Comparison of ENCODE assay signal across 8 cellular contexts in the genomic region with DNA sequence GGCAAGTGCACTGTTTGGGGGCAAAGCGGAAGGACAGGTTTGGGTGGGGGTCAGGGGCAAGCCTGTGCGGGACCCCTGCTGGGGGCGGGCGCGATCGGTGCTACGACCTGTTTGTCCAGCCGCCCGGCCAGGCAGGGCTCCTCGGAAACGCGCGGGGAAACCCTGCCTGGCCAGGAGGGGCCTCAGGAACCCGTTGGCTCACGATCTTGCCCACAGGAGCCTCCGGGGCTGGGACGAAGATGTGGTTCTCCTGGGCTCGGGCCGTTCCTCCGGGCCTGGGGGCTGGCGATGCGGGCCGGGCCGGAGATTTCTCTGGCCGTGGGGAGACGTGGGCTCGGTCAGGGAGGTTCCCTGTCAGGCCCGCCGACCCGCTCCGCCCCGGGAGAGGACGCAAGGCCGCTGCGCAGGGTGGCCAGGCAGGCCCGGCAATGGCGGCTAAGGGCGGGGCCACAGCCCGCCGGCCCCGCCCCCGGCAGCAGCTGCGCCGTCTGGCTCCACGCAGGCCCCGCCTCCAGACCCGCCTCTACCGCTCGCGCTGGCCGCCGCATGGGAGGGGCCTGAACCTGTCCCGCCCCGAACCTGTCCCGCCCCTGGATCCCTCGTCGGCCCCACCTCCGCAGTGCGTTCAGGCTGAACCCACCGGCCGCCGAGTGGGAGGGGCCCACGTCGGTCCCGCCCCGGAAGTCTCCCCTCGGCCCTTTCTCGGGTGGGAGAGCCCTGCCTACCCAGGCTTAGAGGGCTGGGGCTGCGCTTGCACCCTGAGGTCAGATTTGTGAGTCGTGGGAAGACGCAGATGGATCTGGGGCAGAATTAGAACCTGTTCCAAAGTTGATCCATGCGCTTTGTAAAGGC. TPM values are rescaled to one million over a fixed set of nuclear protein-coding genes. Genes with fewer than 3 reads are reported as not detected.
DNase-seq lines count a peak whose midpoint lies in the region; TF ChIP-seq lines count a peak whose summit lies in the region.

Gene FAM3A, minus strand, starts transcription at position 430 of the 852 bp plus-strand sequence. CDS start 460 bp downstream, outside the sequence.

- CTCF ChIA-PET in HEK293T (lab: Yijun Ruan, JAX): interaction anchor here (1.1 kb wide), 1 partner anchor 12 kb away, joined by 7 read pairs; no protein-coding TSS in a partner anchor

- in situ Hi-C loops in SK-MEL-5 (cut with HindIII; ENCODE audit: low pct_unique_long_range_greater_than_20kb, low sequenced_read_pairs): no loop called here

- DNase-seq in GM04503 (ENCODE audit: low read depth) (peak; percentile 31), HEK293T (ENCODE audit: extremely low spot score) (peak; percentile 96), NAMALWA (ENCODE audit: low spot score) (peak; percentile 84), SK-MEL-5 (ENCODE audit: low read depth, low spot score) (peak; percentile 82), germinal center (ENCODE audit: low spot score) (peak; percentile 83), nucleus accumbens (lab: John Stamatoyannopoulos, UW) (peak; percentile 26 to 96 (median 89)), substantia nigra (lab: John Stamatoyannopoulos, UW) (peak; percentile 33 to 96 (median 87))
- peak; percentile 91 for DNase-seq in activated naive CD4-positive, alpha-beta T cell treated with Interleukin-2 at 50 U/mL for 16 hours

- peak within 1 kb of the TSS; percentile 94 for H3K27ac ChIP-seq in substantia nigra (ENCODE audit: low read depth, low read length, poor library complexity, severe bottlenecking)

- POLR2A ChIA-PET in HEK293T (lab: Yijun Ruan, JAX): interaction anchor here (0.6 to 4.6 kb wide), 7 partner anchors 9 to 117 kb away, joined by 3 to 21 read pairs (median 4); partner anchors contain the start of genes LAGE3, PLXNA3 and SLC10A3

TF ChIP-seq in HEK293T, 16 proteins besides CTCF, POLR2A, EP300 and RAD21:
- TF ChIP-seq SP1 (IDR thresholded peaks at IDR 0.05) (no peak), FOXA1 (IDR thresholded peaks at IDR 0.05) (no peak), ZNF384 (IDR thresholded peaks at IDR 0.05) (no peak), HDGF (IDR thresholded peaks at IDR 0.05; ENCODE audit: borderline replicate concordance) (no peak; the same call in 1 of the 2 replicates), FOXM1 (IDR thresholded peaks at IDR 0.05; ENCODE audit: borderline replicate concordance) (no peak), SUZ12 (IDR thresholded peaks at IDR 0.05) (no peak), ELF4 (IDR thresholded peaks at IDR 0.05) (no peak; the same call in 1 of the 2 replicates), L3MBTL2 (conservative IDR thresholded peaks at IDR 0.05) (no peak), CTBP1 (IDR thresholded peaks at IDR 0.05; ENCODE audit: borderline replicate concordance) (no peak), TARDBP (IDR thresholded peaks at IDR 0.05) (no peak), ARNT (IDR thresholded peaks at IDR 0.05) (no peak), LEF1 (IDR thresholded peaks at IDR 0.05; ENCODE audit: borderline replicate concordance) (no peak)

RNA-seq across cellular contexts. Expression of gene FAM3A, which starts in this region (rescaled TPM):
- total RNA-seq in SK-MEL-5 (2014; rRNA removed; shearing (Covaris generic)): 25.6 and 28.1 TPM in 2 replicates
- polyA plus RNA-seq in SK-MEL-5 (2015; cell fraction: cytosol; rRNA removed): 49.7 and 55.1 TPM in 2 replicates
- 68.6 and 90.7 TPM in 2 replicates for polyA plus RNA-seq in SK-MEL-5 (2015; cell fraction: nucleus; rRNA removed)

Comparison
In these comparisons a context has a peak if more than half of its experiments do, and no peak if none do; other contexts are left out.
1. Peak in every context shown above with its lines: DNase-seq and H3K27ac ChIP-seq.
2. DNase-seq: peak in every context shown above with its lines; median percentile 96 in HEK293T; 91 in activated naive CD4-positive, alpha-beta T cell treated with Interleukin-2 at 50 U/mL for 16 hours; 89 in nucleus accumbens; 87 in substantia nigra; 84 in NAMALWA; 83 in germinal center; 82 in SK-MEL-5; 31 in GM04503.